8 cellular contexts compared by ENCODE assay signal in the genomic region with DNA sequence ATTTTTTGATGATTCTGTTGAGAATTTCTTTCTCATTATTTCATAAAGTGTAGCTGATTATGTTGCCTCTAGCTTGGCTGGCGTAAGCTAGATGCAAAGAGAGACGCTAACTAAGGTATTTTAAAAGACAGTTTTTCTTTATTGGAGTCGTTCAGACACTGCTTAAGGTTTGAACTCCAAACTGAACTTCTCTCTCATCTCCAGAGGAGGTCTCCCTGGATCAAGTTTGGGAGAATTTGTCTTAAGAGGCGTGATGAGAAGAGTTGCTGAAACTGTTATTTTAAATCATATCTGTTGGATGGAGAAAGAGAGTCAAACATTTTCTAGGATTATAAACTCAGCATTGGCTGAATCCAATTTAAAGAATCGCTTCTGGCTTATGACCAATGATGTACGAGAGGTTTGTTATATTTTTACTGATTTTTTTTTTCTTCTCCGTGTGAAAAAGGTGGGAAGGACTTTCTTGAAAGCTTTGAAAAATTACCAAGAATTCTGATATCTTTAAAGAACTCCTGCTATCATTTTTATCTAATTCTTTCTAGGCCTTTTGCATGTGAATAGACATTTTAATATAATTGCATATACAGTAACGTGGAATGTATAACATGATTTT. TPM values are rescaled to one million over a fixed set of nuclear protein-coding genes. Genes with fewer than 3 reads are reported as not detected.
DNase-seq lines count a peak whose midpoint lies in the region; ATAC-seq and TF ChIP-seq lines count a peak whose summit lies in the region.

No MANE protein-coding gene starts in this region.

- no peaks in the 10 kb centered on the region for H3K27me3 Mint-ChIP-seq in osteocyte (ENCODE audit: unreplicated experiment)

- DNase-seq in COR-L47 (lab: John Stamatoyannopoulos, UW): peak; percentile 41
- peak; percentile 70 for DNase-seq in HS-5 (ENCODE audit: low read depth)
- DNase-seq in RKO (ENCODE audit: low spot score): peak; percentile 83
- DNase-seq in esophagus squamous epithelium (lab: John Stamatoyannopoulos, UW): no peak
- no peak for DNase-seq in osteocyte (ENCODE audit: extremely low spot score, unreplicated experiment)

- H3K36me3 ChIP-seq in esophagus squamous epithelium: no peaks in the 10 kb centered on the region

- H3K27ac Mint-ChIP-seq in osteocyte (ENCODE audit: unreplicated experiment): peak overlapping the region; percentile 60

- no peak overlapping the region for H3K4me3 Mint-ChIP-seq in osteocyte (ENCODE audit: unreplicated experiment)

- TF ChIP-seq CTCF in esophagus squamous epithelium (IDR thresholded peaks at IDR 0.05) (peak in 5 of 6 experiments; percentile 52 to 80 (median 64)), osteocyte (IDR thresholded peaks at IDR 0.05) (peak; percentile 88)

- H3K9me3 Mint-ChIP-seq in osteocyte (ENCODE audit: unreplicated experiment): peaks cover 5% of the 10 kb centered on the region

- ATAC-seq in HG02970 (IDR thresholded peaks at IDR 0.05; ENCODE audit: low FRiP score, unreplicated experiment) (no peak), HG03095 (IDR thresholded peaks at IDR 0.05; ENCODE audit: unreplicated experiment) (no peak), HG03565 (IDR thresholded peaks at IDR 0.05; ENCODE audit: unreplicated experiment) (no peak)

- H3K4me1 Mint-ChIP-seq in osteocyte (ENCODE audit: unreplicated experiment): peaks cover 37% of the 10 kb centered on the region

- TF ChIP-seq POLR2A in esophagus squamous epithelium (IDR thresholded peaks at IDR 0.05): no peak

- peaks cover 3% of the 10 kb centered on the region for H3K36me3 Mint-ChIP-seq in osteocyte (ENCODE audit: unreplicated experiment)

- peaks cover 0 to 34% (median 3%) of the 10 kb centered on the region in 3 donors for H3K4me1 ChIP-seq in esophagus squamous epithelium

- H3K27me3 ChIP-seq in esophagus squamous epithelium: no peaks in the 10 kb centered on the region

- intact Hi-C loops in esophagus squamous epithelium (cut with DNase I): loop anchor here (5.0 kb wide), 2 partner anchors 133 to 208 kb away; a partner anchor contains a TSS

- no peak overlapping the region for H3K27ac ChIP-seq in esophagus squamous epithelium

- no peaks in the 10 kb centered on the region for H3K9me3 ChIP-seq in esophagus squamous epithelium

- H3K4me3 ChIP-seq in esophagus squamous epithelium: no peak overlapping the region

- WGBS in esophagus squamous epithelium, 2 donors: 25 to 33% methylated on average over 8 of the region's 8 CpGs

RNA-seq across cellular contexts. Expression of a gene that starts 34.0 kb away (rescaled TPM):
- total RNA-seq in esophagus squamous epithelium (1 to 10 TPM; 1.7 to 7.8 (median 6.9) TPM), osteocyte (1.8 and 2.4 TPM in 2 replicates)

Comparison
In these comparisons a context has a peak if more than half of its experiments do, and no peak if none do; other contexts are left out.
1. DNase-seq: peak in COR-L47 (single experiment), HS-5 (single experiment) and RKO (single experiment); none in esophagus squamous epithelium (single experiment) and osteocyte (single experiment).